In genomic region chr20:11691766-11692165, GRCh38 we compare ENCODE assay signal across 23 cellular contexts.
"Had no signal": no experiment of that assay in that cellular context is flagged by ENCODE, and none has a peak within 500 bp of the region (broad histone marks: within the 10 kb centered on the region; RNA-seq: fewer than 3 reads in every experiment).

No MANE protein-coding gene starts in this region.

- H3K36me3 Mint-ChIP-seq: mesothelial cell of epicardium, naive B cell had no signal

- H3K27ac Mint-ChIP-seq: effector memory CD8-positive, alpha-beta T cell; endodermal cell; immature natural killer cell; mesothelial cell of epicardium; naive B cell had no signal

- H3K27ac ChIP-seq: coronary artery, esophagus muscularis mucosa, foreskin keratinocyte, gastroesophageal sphincter, heart left ventricle, hepatocyte, left lung, lower lobe of right lung had no signal

- H3K27me3 ChIP-seq: gastroesophageal sphincter, hepatocyte had no signal

- H3K9me3 Mint-ChIP-seq: endodermal cell had no signal

- H3K4me3 Mint-ChIP-seq: effector memory CD8-positive, alpha-beta T cell; endodermal cell; immature natural killer cell; mesothelial cell of epicardium; naive B cell had no signal

- H3K4me3 ChIP-seq: coronary artery, esophagus muscularis mucosa, gastroesophageal sphincter, heart left ventricle, hepatocyte, left lung, lower lobe of right lung, mucosa of descending colon had no signal

- H3K9me3 ChIP-seq: esophagus muscularis mucosa, gastroesophageal sphincter, heart left ventricle, left lung, lower lobe of right lung, mucosa of descending colon had no signal

- ATAC-seq: effector memory CD8-positive, alpha-beta T cell; foreskin keratinocyte; gastroesophageal sphincter; heart left ventricle; left cardiac atrium; left lung; left ventricle myocardium superior; lower lobe of right lung; mucosa of descending colon had no signal

- H2AFZ ChIP-seq: hepatocyte had no signal

- H3K4me1 ChIP-seq: foreskin keratinocyte had no signal

- H3K36me3 ChIP-seq: esophagus muscularis mucosa, gastroesophageal sphincter, heart left ventricle, left lung, lower lobe of right lung had no signal

- H3K27me3 Mint-ChIP-seq: effector memory CD8-positive, alpha-beta T cell had no signal

- H3K79me2 ChIP-seq: hepatocyte had no signal

- H3K4me2 ChIP-seq: hepatocyte had no signal

- FAIRE-seq: colon, endometrium, frontal cortex, keratinocyte had no signal

- DNase-seq: effector CD8-positive, alpha-beta T cell; effector memory CD8-positive, alpha-beta T cell; endodermal cell; foreskin keratinocyte; heart left ventricle; hypothalamus; immature natural killer cell; left cardiac atrium; left lung; left ventricle myocardium superior; lower lobe of right lung; mesenchymal stem cell; mucosa of descending colon; naive B cell had no signal

- H3K4me1 Mint-ChIP-seq: immature natural killer cell, naive B cell had no signal
